ENCODE assay signal across 1 cellular context in genomic region chr22:32854351-32854804, GRCh38.
TF ChIP-seq lines count a peak whose summit lies in the region.

No MANE protein-coding gene starts in this region.

TF ChIP-seq in K562, 482 proteins besides CTCF, POLR2A, EP300 and RAD21 (continued from another document):
- no peak for TF ChIP-seq STAT6 (CRISPR knock-in tag; IDR thresholded peaks at IDR 0.05)
- no peak for TF ChIP-seq FOXA1 (IDR thresholded peaks at IDR 0.05; ENCODE audit: borderline replicate concordance)
- no peak for TF ChIP-seq XRCC5 (IDR thresholded peaks at IDR 0.05; ENCODE audit: low read depth, low read length)
- no peak for TF ChIP-seq FOXJ3 (CRISPR knock-in tag; IDR thresholded peaks at IDR 0.05)
- no peak for TF ChIP-seq U2AF1 (optimal IDR thresholded peaks at IDR 0.05; ENCODE audit: low read depth, low read length)
- TF ChIP-seq PCBP2 (IDR thresholded peaks at IDR 0.05; ENCODE audit: low read depth, low read length, poor library complexity, severe bottlenecking), result no peak
- no peak for TF ChIP-seq TBP (optimal IDR thresholded peaks at IDR 0.05; ENCODE audit: low read depth, low read length)
- no peak for TF ChIP-seq PHF20 (IDR thresholded peaks at IDR 0.05; ENCODE audit: partially characterized antibody)
- no peak for TF ChIP-seq HMGXB4 (CRISPR knock-in tag; IDR thresholded peaks at IDR 0.05)
- TF ChIP-seq ZNF592 (IDR thresholded peaks at IDR 0.05), result no peak
- no peak for TF ChIP-seq PTRF (tag; IDR thresholded peaks at IDR 0.05)
- TF ChIP-seq HBP1 (CRISPR knock-in tag; IDR thresholded peaks at IDR 0.05), result no peak
- TF ChIP-seq ZFX (CRISPR knock-in tag; IDR thresholded peaks at IDR 0.05), result no peak
- TF ChIP-seq SMARCA5 (IDR thresholded peaks at IDR 0.05), result no peak
- no peak for TF ChIP-seq SP2 (IDR thresholded peaks at IDR 0.05; ENCODE audit: extremely low read depth, low read depth, low read length, poor library complexity, severe bottlenecking)
- no peak for TF ChIP-seq ZNF277 (CRISPR knock-in tag; IDR thresholded peaks at IDR 0.05; ENCODE audit: borderline replicate concordance)
- TF ChIP-seq RERE (CRISPR knock-in tag; IDR thresholded peaks at IDR 0.05; ENCODE audit: borderline replicate concordance), result no peak
- no peak for TF ChIP-seq RHOXF2B (CRISPR knock-in tag; conservative IDR thresholded peaks at IDR 0.05)
